Comparison of ENCODE assay signal across 14 cellular contexts in the genomic region with DNA sequence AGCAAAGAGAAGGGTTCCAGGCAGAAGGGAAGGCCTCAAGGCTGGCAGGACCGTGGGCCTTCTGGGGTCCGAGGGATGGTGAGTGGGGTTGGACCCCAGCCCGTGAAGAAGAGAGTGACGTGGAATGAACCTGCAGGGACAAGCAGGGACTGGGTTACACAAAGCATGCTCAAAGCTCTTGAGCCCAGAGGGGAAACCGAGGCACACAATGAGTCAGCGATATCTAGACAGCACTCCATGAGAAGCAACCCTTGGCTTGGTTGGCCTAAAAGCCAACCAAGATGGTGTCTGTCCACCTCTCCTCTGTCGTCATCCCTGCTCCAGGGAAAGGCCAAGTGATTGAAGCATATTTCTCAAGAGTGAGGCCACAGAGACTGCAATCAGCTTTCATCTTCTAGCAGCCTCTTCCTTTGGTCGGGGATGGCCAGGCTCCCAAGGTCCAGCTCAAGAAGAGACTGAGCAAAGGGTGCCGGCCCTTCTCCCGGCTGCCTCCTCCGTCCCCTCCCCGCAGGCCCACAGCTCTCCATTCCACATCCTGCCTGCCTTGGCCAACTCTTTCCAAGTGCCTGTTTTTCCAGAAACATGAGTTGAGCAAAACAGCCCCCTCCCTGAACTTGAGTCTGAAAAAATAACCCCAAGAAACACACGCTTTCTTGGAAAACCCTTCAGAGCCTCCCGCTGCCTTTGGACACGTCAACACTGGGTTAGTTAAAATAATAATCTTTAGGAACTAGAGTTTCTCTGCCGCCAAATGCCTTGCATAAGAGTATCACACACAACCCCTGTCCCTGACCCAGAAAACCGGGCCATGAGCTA.
DNase-seq lines count a peak whose midpoint lies in the region; ATAC-seq, FAIRE-seq and TF ChIP-seq lines count a peak whose summit lies in the region.
"Had no signal": no experiment of that assay in that cellular context is flagged by ENCODE, and none has a peak within 500 bp of the region (broad histone marks: within the 10 kb centered on the region; RNA-seq: fewer than 3 reads in every experiment).

No MANE protein-coding gene starts in this region.

- no peak overlapping the region for H3K27ac ChIP-seq in endothelial cell of umbilical vein (ENCODE audit: insufficient read depth, low read depth, low read length)
- H3K27ac ChIP-seq: cardiac muscle cell had no signal

- peak; percentile 24 for DNase-seq in Daoy (ENCODE audit: low read depth)
- DNase-seq in endothelial cell of umbilical vein (ENCODE audit: low read depth, low spot score), result peak; percentile 34
- peak; percentile 76 for DNase-seq in left kidney (ENCODE audit: low read depth, low spot score)
- peak; percentile 72 for DNase-seq in skeletal muscle cell (ENCODE audit: low read depth)
- no peak for DNase-seq in Calu3
- no peak for DNase-seq in kidney glomerular epithelial cell (lab: John Stamatoyannopoulos, UW)
- DNase-seq: Karpas-422, NCI-H2029, SW 1271 had no signal

- no TSS peak for BruUV-seq in endothelial cell of umbilical vein (replicated peaks; lab: Mats Ljungman, UMichigan)
- BruUV-seq in Calu3 (replicated peaks; lab: Mats Ljungman, UMichigan), result no TSS peak

- TF ChIP-seq POLR2A in endothelial cell of umbilical vein (IDR thresholded peaks at IDR 0.05; ENCODE audit: low read depth, low read length), result no peak

- H3K9ac ChIP-seq in endothelial cell of umbilical vein (replicated peaks; ENCODE audit: extremely low read depth, insufficient read depth, low read length), result no peak overlapping the region

- no peak overlapping the region for H3K4me2 ChIP-seq in endothelial cell of umbilical vein (ENCODE audit: insufficient read depth, low read length)

- H3K9me3 Mint-ChIP-seq in Calu3 (ENCODE audit: low read depth, unreplicated experiment), result peaks cover 2% of the 10 kb centered on the region

- no peak for ATAC-seq in GM18502 (IDR thresholded peaks at IDR 0.05; ENCODE audit: poor library complexity, unreplicated experiment)
- no peak for ATAC-seq in GM21423 (IDR thresholded peaks at IDR 0.05; ENCODE audit: unreplicated experiment)

- CTCF ChIA-PET in endothelial cell of umbilical vein (lab: Charles Lee), result interaction anchor here (1.4 kb wide), 1 partner anchor 25 kb away, joined by 5 read pairs; no protein-coding TSS in a partner anchor
- CTCF ChIA-PET in Calu3 (lab: Charles Lee), result no interaction called here

- TF ChIP-seq CTCF in endothelial cell of umbilical vein (IDR thresholded peaks at IDR 0.05; ENCODE audit: extremely low read depth in 1 of 2, insufficient read depth in 1 of 2, low read depth in 1 of 2, low read length in 2 of 2), result no peak
- TF ChIP-seq CTCF in Calu3 (IDR thresholded peaks at IDR 0.05; ENCODE audit: unreplicated experiment), result no peak

- POLR2A ChIA-PET in endothelial cell of umbilical vein (lab: Charles Lee), result interaction anchor here (1.1 kb wide), 1 partner anchor 25 kb away, joined by 3 read pairs; no protein-coding TSS in a partner anchor

- H3K9me3 ChIP-seq in endothelial cell of umbilical vein (replicated peaks; ENCODE audit: control insufficient read depth, insufficient read depth, low read length), result no peaks in the 10 kb centered on the region

- H3K79me2 ChIP-seq in endothelial cell of umbilical vein (ENCODE audit: control insufficient read depth, insufficient read depth, low read length), result no peaks in the 10 kb centered on the region

- H3K4me1 Mint-ChIP-seq in Calu3 (ENCODE audit: low read depth, unreplicated experiment), result peaks cover 15% of the 10 kb centered on the region
- H3K4me1 Mint-ChIP-seq: B cell had no signal

- H3K4me3 ChIP-seq in endothelial cell of umbilical vein (replicated peaks in 1 of 3; ENCODE audit: insufficient read depth in 1 of 3, low read depth in 1 of 3, low read length in 3 of 3), result no peak overlapping the region
- H3K4me3 ChIP-seq in skeletal muscle cell (ENCODE audit: low read depth, low read length), result no peak overlapping the region
- H3K4me3 ChIP-seq: cardiac muscle cell, lung had no signal

- no peak overlapping the region for H3K4me3 Mint-ChIP-seq in Calu3 (ENCODE audit: low read depth, unreplicated experiment)
- H3K4me3 Mint-ChIP-seq: B cell had no signal

- H3K27me3 Mint-ChIP-seq in Calu3 (ENCODE audit: unreplicated experiment), result no peaks in the 10 kb centered on the region

- intact Hi-C loops in endothelial cell of umbilical vein (cut with micrococcal nuclease), result loop anchor here (2.0 kb wide), 1 partner anchor 79 kb away; no protein-coding TSS in a partner anchor
- intact Hi-C loops in Calu3 (cut with micrococcal nuclease; ENCODE audit: unreplicated experiment), result no loop called here

- dilution Hi-C loops in endothelial cell of umbilical vein (cut with MboI; ENCODE audit: extremely low pct_ligation_motif_present, low sequenced_read_pairs), result no loop called here

- no peaks in the 10 kb centered on the region for H3K36me3 ChIP-seq in endothelial cell of umbilical vein (ENCODE audit: control insufficient read depth in 2 of 2, extremely low read depth in 1 of 2, insufficient read depth in 2 of 2, low read length in 2 of 2)
- H3K36me3 ChIP-seq: cardiac muscle cell had no signal

- H2AFZ ChIP-seq in endothelial cell of umbilical vein (ENCODE audit: low read depth, low read length), result no peak overlapping the region

- no peak overlapping the region for H3K27ac Mint-ChIP-seq in Calu3 (ENCODE audit: unreplicated experiment)
- H3K27ac Mint-ChIP-seq: B cell had no signal

- H4K20me1 ChIP-seq in endothelial cell of umbilical vein (replicated peaks; ENCODE audit: control insufficient read depth, extremely low read depth, insufficient read depth, low read length), result no peaks in the 10 kb centered on the region

- FAIRE-seq in endothelial cell of umbilical vein (lab: Jason Lieb, UNC), result no peak

- peaks cover 21% of the 10 kb centered on the region for H3K4me1 ChIP-seq in endothelial cell of umbilical vein (ENCODE audit: control insufficient read depth, extremely low read depth, insufficient read depth, low read length)

- no peaks in the 10 kb centered on the region for H3K36me3 Mint-ChIP-seq in Calu3 (ENCODE audit: insufficient read depth, unreplicated experiment)

- no peaks in the 10 kb centered on the region for H3K9me1 ChIP-seq in endothelial cell of umbilical vein (replicated peaks; ENCODE audit: control insufficient read depth, extremely low read depth, insufficient read depth, low read length)

- H3K27me3 ChIP-seq in endothelial cell of umbilical vein (ENCODE audit: control insufficient read depth in 2 of 2, insufficient read depth in 2 of 2, low read length in 2 of 2), result no peaks in the 10 kb centered on the region
- H3K27me3 ChIP-seq: cardiac muscle cell had no signal

TF ChIP-seq in endothelial cell of umbilical vein, 7 proteins besides CTCF, POLR2A, EP300 and RAD21:
- TF ChIP-seq GATA2 (IDR thresholded peaks at IDR 0.05; ENCODE audit: insufficient read depth, insufficient read length, low read depth, low read length), result no peak
- TF ChIP-seq POLR2AphosphoS5 (IDR thresholded peaks at IDR 0.05; ENCODE audit: insufficient read depth, low read depth, low read length), result no peak
- TF ChIP-seq, protein P1, sequence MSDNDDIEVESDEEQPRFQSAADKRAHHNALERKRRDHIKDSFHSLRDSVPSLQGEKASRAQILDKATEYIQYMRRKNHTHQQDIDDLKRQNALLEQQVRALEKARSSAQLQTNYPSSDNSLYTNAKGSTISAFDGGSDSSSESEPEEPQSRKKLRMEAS (IDR thresholded peaks at IDR 0.05; ENCODE audit: insufficient read depth, insufficient read length), result no peak
- TF ChIP-seq JUN (IDR thresholded peaks at IDR 0.05; ENCODE audit: borderline replicate concordance, insufficient read depth, insufficient read length, low read depth), result no peak
- TF ChIP-seq FOS (IDR thresholded peaks at IDR 0.05; ENCODE audit: borderline replicate concordance, insufficient read depth, low read length), result no peak
- TF ChIP-seq EZH2 (IDR thresholded peaks at IDR 0.05; ENCODE audit: borderline replicate concordance, low read depth, low read length, severe bottlenecking), result no peak
- no peak for TF ChIP-seq MYC (IDR thresholded peaks at IDR 0.05; ENCODE audit: low read depth, low read length)

Comparison
In these comparisons a context has a peak if more than half of its experiments do, and no peak if none do; other contexts are left out.
1. DNase-seq: peak in Daoy (single experiment), endothelial cell of umbilical vein (single experiment), left kidney (single experiment) and skeletal muscle cell (single experiment); none in Calu3 (single experiment) and kidney glomerular epithelial cell (single experiment).